Comparison of ENCODE assay signal across 20 cellular contexts in the genomic region with DNA sequence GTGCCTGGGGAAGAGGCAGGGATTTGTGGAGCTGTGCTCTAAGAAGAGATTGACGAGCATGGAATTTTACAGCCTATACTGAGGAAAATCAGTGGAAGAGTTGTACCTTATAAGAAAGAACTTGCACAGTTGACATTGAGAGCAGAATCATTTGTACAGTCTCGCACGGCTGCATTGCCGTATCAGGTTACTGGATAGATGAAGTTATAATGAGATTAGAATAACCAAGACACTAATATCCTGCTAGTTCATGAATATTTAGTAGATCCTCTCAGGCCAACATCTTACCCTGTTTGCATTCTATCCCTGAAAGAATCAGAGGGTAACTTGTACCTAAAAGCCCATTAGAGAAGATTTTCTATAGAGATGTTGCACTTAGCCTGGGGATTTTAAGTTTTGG.
DNase-seq lines count a peak whose midpoint lies in the region; ATAC-seq, FAIRE-seq and TF ChIP-seq lines count a peak whose summit lies in the region.
"Had no signal": no experiment of that assay in that cellular context is flagged by ENCODE, and none has a peak within 500 bp of the region (broad histone marks: within the 10 kb centered on the region; RNA-seq: fewer than 3 reads in every experiment).

No MANE protein-coding gene starts in this region.

- H4K8ac ChIP-seq in mesenchymal stem cell (ENCODE audit: low read length): no peak overlapping the region

- CTCF ChIA-PET in HepG2 (lab: Yijun Ruan, JAX; ENCODE audit: low intra/inter-chr PET ratio, low total read pairs): no interaction called here
- CTCF ChIA-PET in activated CD8-positive, alpha-beta T cell treated with anti-CD3 and anti-CD28 coated beads, Interleukin-2, amount 10 ng/mL, durations not matched to agents 7 days and 5 days (lab: Charles Lee): no interaction called here

- H3K14ac ChIP-seq in mesenchymal stem cell (ENCODE audit: low read length in 2 of 2): no peak overlapping the region

- no peak overlapping the region for H3K18ac ChIP-seq in mesenchymal stem cell (ENCODE audit: low read depth in 1 of 2, low read length in 2 of 2)

- no peak overlapping the region for H4K91ac ChIP-seq in mesenchymal stem cell (ENCODE audit: low read length)

- H3K4me2 ChIP-seq in HepG2 (ENCODE audit: low read depth, low read length) (peak overlapping the region; percentile 71; the same call in 1 of the 2 replicates), mesenchymal stem cell (ENCODE audit: low read length, poor library complexity, severe bottlenecking) (no peak overlapping the region)

- H3K4me3 ChIP-seq in HepG2 (replicated peaks in 1 of 3; ENCODE audit: insufficient read depth in 1 of 3, low read depth in 2 of 3, low read length in 3 of 3) (no peak overlapping the region), right lobe of liver (no peak overlapping the region), mesenchymal stem cell (ENCODE audit: insufficient read depth in 1 of 2, low read depth in 1 of 2, low read length in 2 of 2) (no peak overlapping the region)
- H3K4me3 ChIP-seq: SJSA1 had no signal

- H2BK5ac ChIP-seq in mesenchymal stem cell (ENCODE audit: low read depth, low read length, poor library complexity, severe bottlenecking): no peak overlapping the region

- no peak for FAIRE-seq in HepG2 (lab: Jason Lieb, UNC)
- FAIRE-seq: GM12891 had no signal

- H2BK15ac ChIP-seq in mesenchymal stem cell (ENCODE audit: low read depth, poor library complexity, severe bottlenecking): no peak overlapping the region

- H2AK5ac ChIP-seq in mesenchymal stem cell (ENCODE audit: low read length, severe bottlenecking): peak overlapping the region; percentile 79

- no peak for DNase-seq in HepG2 (ENCODE audit: low spot score)
- no peak for DNase-seq in right lobe of liver
- DNase-seq in NCI-H82 (lab: John Stamatoyannopoulos, UW): peak; percentile 65
- no peak for DNase-seq in mesenchymal stem cell
- no peak for DNase-seq in activated CD8-positive, alpha-beta T cell treated with anti-CD3 and anti-CD28 coated beads, Interleukin-2, amount 10 ng/mL, durations not matched to agents 7 days and 5 days
- DNase-seq: CD4-positive, CD25-positive, alpha-beta regulatory T cell; GOT3; HCEC 1CT; KG1; NCI-H1092; NCI-H146; NCI-H2029; NCI-H446 treated with DMSO at 0.1 percent for 48 hours; NCI-H774 had no signal

- no peaks in the 10 kb centered on the region for H3K79me2 ChIP-seq in HepG2 (ENCODE audit: insufficient read depth, low read length)

- POLR2A ChIA-PET in HepG2 (lab: Yijun Ruan, JAX): interaction anchor here (1.9 to 3.3 kb wide), 3 partner anchors 8 to 18 kb away, joined by 15 to 30 read pairs (median 16); no protein-coding TSS in a partner anchor
- POLR2A ChIA-PET in activated CD8-positive, alpha-beta T cell treated with anti-CD3 and anti-CD28 coated beads, Interleukin-2, amount 10 ng/mL, durations not matched to agents 7 days and 5 days (lab: Charles Lee): no interaction called here

- no peak for TF ChIP-seq CTCF in HepG2 (CRISPR knock-in tag; IDR thresholded peaks at IDR 0.05)
- TF ChIP-seq CTCF in right lobe of liver (IDR thresholded peaks at IDR 0.05): no peak

- TF ChIP-seq RAD21 in HepG2 (CRISPR knock-in tag; IDR thresholded peaks at IDR 0.05): no peak

- no peaks in the 10 kb centered on the region for H3K4me1 Mint-ChIP-seq in activated CD8-positive, alpha-beta T cell treated with anti-CD3 and anti-CD28 coated beads, Interleukin-2, amount 10 ng/mL, durations not matched to agents 7 days and 5 days (ENCODE audit: low read depth)
- H3K4me1 Mint-ChIP-seq: CD4-positive, CD25-positive, alpha-beta regulatory T cell had no signal

- no peaks in the 10 kb centered on the region for H3K9me3 Mint-ChIP-seq in activated CD8-positive, alpha-beta T cell treated with anti-CD3 and anti-CD28 coated beads, Interleukin-2, amount 10 ng/mL, durations not matched to agents 7 days and 5 days (ENCODE audit: insufficient read depth)

- WGBS in HepG2 (ENCODE audit: low lambda C conversion rate): 91% methylated on average over 4 of the region's 4 CpGs
- 85% methylated on average over 4 of the region's 4 CpGs for WGBS in right lobe of liver (ENCODE audit: insufficient coverage, low coverage, low lambda C conversion rate, missing lambda C conversion rate)
- 88% methylated on average over 3 of the region's 4 CpGs for WGBS in mesenchymal stem cell

- no peak overlapping the region for H3K27ac Mint-ChIP-seq in activated CD8-positive, alpha-beta T cell treated with anti-CD3 and anti-CD28 coated beads, Interleukin-2, amount 10 ng/mL, durations not matched to agents 7 days and 5 days

- H3K4me3 Mint-ChIP-seq in activated CD8-positive, alpha-beta T cell treated with anti-CD3 and anti-CD28 coated beads, Interleukin-2, amount 10 ng/mL, durations not matched to agents 7 days and 5 days: no peak overlapping the region
- H3K4me3 Mint-ChIP-seq: CD4-positive, CD25-positive, alpha-beta regulatory T cell had no signal

- no peaks in the 10 kb centered on the region for H3K27me3 ChIP-seq in HepG2 (ENCODE audit: control insufficient read depth in 1 of 2, insufficient read depth in 2 of 2, low read length in 2 of 2)
- H3K27me3 ChIP-seq in right lobe of liver: no peaks in the 10 kb centered on the region
- peaks cover 0 to 61% of the 10 kb centered on the region in 2 experiments for H3K27me3 ChIP-seq in mesenchymal stem cell (ENCODE audit: control insufficient read depth in 1 of 2, insufficient read depth in 1 of 2, low read length in 2 of 2)

- H3K4me1 ChIP-seq in HepG2 (ENCODE audit: insufficient read depth, low read length) (peaks cover 70% of the 10 kb centered on the region), right lobe of liver (peaks cover 0 to 3% (median 0%) of the 10 kb centered on the region in 4 donors), mesenchymal stem cell (ENCODE audit: control insufficient read depth, insufficient read depth, low read depth, low read length) (peaks cover 17% of the 10 kb centered on the region)
- H3K4me1 ChIP-seq: SJSA1 had no signal

- in situ Hi-C loops in HepG2 (cut with HindIII; ENCODE audit: extremely low pct_ligation_motif_present, low pct_unique_long_range_greater_than_20kb): no loop called here

- TF ChIP-seq POLR2A in HepG2 (IDR thresholded peaks at IDR 0.05; ENCODE audit: insufficient read depth in 1 of 2, low read depth in 2 of 2, low read length in 2 of 2) (no peak), right lobe of liver (IDR thresholded peaks at IDR 0.05) (no peak)

- H3K9ac ChIP-seq in HepG2 (ENCODE audit: insufficient read depth, low read depth, low read length) (0 out of 2 replicates have a peak overlapping the region, but pooled peaks have one; percentile 40), mesenchymal stem cell (ENCODE audit: low read length) (no peak overlapping the region)

- no peak overlapping the region for H3K4ac ChIP-seq in mesenchymal stem cell (ENCODE audit: low read depth in 1 of 2, low read length in 2 of 2)

- peak overlapping the region; percentile 10 for H2AFZ ChIP-seq in HepG2 (ENCODE audit: low read length)
- no peak overlapping the region for H2AFZ ChIP-seq in mesenchymal stem cell (ENCODE audit: low read depth, low read length)

- intact Hi-C loops in HepG2 (cut with micrococcal nuclease; ENCODE audit: unreplicated experiment) (no loop called here), right lobe of liver (cut with DNase I) (no loop called here)

- no peak overlapping the region for H2BK120ac ChIP-seq in mesenchymal stem cell (ENCODE audit: low read depth, low read length)

- BruUV-seq in HepG2 (replicated peaks; lab: Mats Ljungman, UMichigan): no TSS peak

- no peaks in the 10 kb centered on the region for H3K36me3 Mint-ChIP-seq in activated CD8-positive, alpha-beta T cell treated with anti-CD3 and anti-CD28 coated beads, Interleukin-2, amount 10 ng/mL, durations not matched to agents 7 days and 5 days (ENCODE audit: low read depth)
- H3K36me3 Mint-ChIP-seq: CD4-positive, CD25-positive, alpha-beta regulatory T cell had no signal

- H3K23ac ChIP-seq in mesenchymal stem cell (ENCODE audit: low read length in 2 of 2): no peak overlapping the region

- ATAC-seq in HepG2 (no peak), right lobe of liver (no peak), GM21390 (IDR thresholded peaks at IDR 0.05; ENCODE audit: unreplicated experiment) (no peak), GM18517 (IDR thresholded peaks at IDR 0.05; ENCODE audit: unreplicated experiment) (no peak)
- ATAC-seq in activated CD8-positive, alpha-beta T cell treated with anti-CD3 and anti-CD28 coated beads, Interleukin-2, amount 10 ng/mL, durations not matched to agents 7 days and 5 days: no peak
- ATAC-seq: Right ventricle myocardium inferior had no signal

- H3K79me1 ChIP-seq in mesenchymal stem cell (replicated peaks; ENCODE audit: low read length, poor library complexity, severe bottlenecking): no peaks in the 10 kb centered on the region

- H2BK12ac ChIP-seq in mesenchymal stem cell (ENCODE audit: low read length in 2 of 2): no peak overlapping the region

- H3K27me3 Mint-ChIP-seq in activated CD8-positive, alpha-beta T cell treated with anti-CD3 and anti-CD28 coated beads, Interleukin-2, amount 10 ng/mL, durations not matched to agents 7 days and 5 days (ENCODE audit: low read depth): no peaks in the 10 kb centered on the region

- H3K27ac ChIP-seq in HepG2 (ENCODE audit: extremely low read length, insufficient read depth, low read length) (peak overlapping the region; percentile 44), right lobe of liver (no peak overlapping the region), mesenchymal stem cell (ENCODE audit: low read length, poor library complexity, severe bottlenecking) (peak overlapping the region; percentile 69)
- H3K27ac ChIP-seq: HL-60, SJSA1 had no signal

- TF ChIP-seq EP300 in HepG2 (IDR thresholded peaks at IDR 0.05; ENCODE audit: low read depth in 2 of 2, low read length in 2 of 2): no peak
- TF ChIP-seq EP300 in HepG2 (CRISPR knock-in tag; IDR thresholded peaks at IDR 0.05; ENCODE audit: borderline replicate concordance): no peak

- no peaks in the 10 kb centered on the region for H3K9me3 ChIP-seq in HepG2 (ENCODE audit: low read length)
- no peaks in the 10 kb centered on the region for H3K9me3 ChIP-seq in right lobe of liver
- no peaks in the 10 kb centered on the region for H3K9me3 ChIP-seq in mesenchymal stem cell (ENCODE audit: control insufficient read depth, low read length)
- H3K9me3 ChIP-seq: SJSA1 had no signal

- H3K36me3 ChIP-seq in HepG2 (replicated peaks in 1 of 2; ENCODE audit: control insufficient read depth in 1 of 2, insufficient read depth in 2 of 2, low read length in 2 of 2): no peaks in the 10 kb centered on the region
- no peaks in the 10 kb centered on the region for H3K36me3 ChIP-seq in right lobe of liver
- H3K36me3 ChIP-seq in mesenchymal stem cell (ENCODE audit: control insufficient read depth in 1 of 2, insufficient read depth in 2 of 2, low read depth in 1 of 2, low read length in 2 of 2): no peaks in the 10 kb centered on the region
- H3K36me3 ChIP-seq: SJSA1 had no signal

- H4K20me1 ChIP-seq in HepG2 (ENCODE audit: insufficient read depth, low read length): no peaks in the 10 kb centered on the region

Comparison
In these comparisons a context has a peak if more than half of its experiments do, and no peak if none do; other contexts are left out.
1. H3K27ac ChIP-seq: peak in HepG2 (single experiment) and mesenchymal stem cell (single experiment); none in right lobe of liver (0 of 3).